In genomic region chr13:33544308-33544707, GRCh38 we compare ENCODE assay signal across 9 cellular contexts.
DNase-seq lines count a peak whose midpoint lies in the region; ATAC-seq, FAIRE-seq and TF ChIP-seq lines count a peak whose summit lies in the region.
"Had no signal": no experiment of that assay in that cellular context is flagged by ENCODE, and none has a peak within 500 bp of the region (broad histone marks: within the 10 kb centered on the region; RNA-seq: fewer than 3 reads in every experiment).

No MANE protein-coding gene starts in this region.

- H3K9ac ChIP-seq in PC-3 (ENCODE audit: low read length): peak overlapping the region; percentile 95; the same call in 1 of the 2 replicates

- H3K27ac ChIP-seq in GM23338 (ENCODE audit: low read depth) (peak overlapping the region; percentile 100; the same call in 1 of the 2 replicates), PC-3 (ENCODE audit: low read length) (0 out of 2 replicates have a peak overlapping the region, but pooled peaks have one; percentile 97), gastrocnemius medialis (peak overlapping the region; percentile 85 to 99 (median 96)), SJCRH30 (no peak overlapping the region)

- peaks cover 37% of the 10 kb centered on the region for H3K4me1 Mint-ChIP-seq in GM23338

- H3K79me2 ChIP-seq in GM23338 (replicated peaks; ENCODE audit: insufficient read depth): no peaks in the 10 kb centered on the region
- H3K79me2 ChIP-seq in PC-3 (ENCODE audit: low read length): no peaks in the 10 kb centered on the region

- H2AFZ ChIP-seq in GM23338: no peak overlapping the region
- H2AFZ ChIP-seq in PC-3 (ENCODE audit: low read length): 0 out of 2 replicates have a peak overlapping the region, but pooled peaks have one; percentile 89

- FAIRE-seq in endometrium (lab: Jason Lieb, UNC): peak; percentile 18

- peaks cover 2% of the 10 kb centered on the region; the same call in 1 of the 3 replicates for H3K36me3 Mint-ChIP-seq in GM23338 (ENCODE audit: low read depth)

- H3K9me2 ChIP-seq in GM23338 (ENCODE audit: insufficient read depth) (no peaks in the 10 kb centered on the region), PC-3 (replicated peaks; ENCODE audit: low read length) (no peaks in the 10 kb centered on the region)

- no peaks in the 10 kb centered on the region for H3K27me3 ChIP-seq in GM23338 (ENCODE audit: insufficient read depth)
- H3K27me3 ChIP-seq in PC-3 (ENCODE audit: low read length): no peaks in the 10 kb centered on the region
- no peaks in the 10 kb centered on the region for H3K27me3 ChIP-seq in gastrocnemius medialis
- H3K27me3 ChIP-seq in SJCRH30: no peaks in the 10 kb centered on the region

- DNase-seq in GM23338 (ENCODE audit: low spot score) (no peak), PC-3 (no peak), gastrocnemius medialis (no peak), SJCRH30 (no peak), islet precursor cell (no peak), glomerular visceral epithelial cell (ENCODE audit: extremely low spot score) (no peak)
- DNase-seq: foreskin melanocyte, NCI-H226 had no signal

- H3K4me3 ChIP-seq in GM23338: peak overlapping the region; percentile 63
- no peak overlapping the region for H3K4me3 ChIP-seq in PC-3 (ENCODE audit: low read length)
- no peak overlapping the region for H3K4me3 ChIP-seq in gastrocnemius medialis
- no peak overlapping the region for H3K4me3 ChIP-seq in SJCRH30

- ATAC-seq in GM23338: no peak
- ATAC-seq in PC-3: no peak
- ATAC-seq in gastrocnemius medialis: no peak

- H3K27ac Mint-ChIP-seq in GM23338: peak overlapping the region; percentile 100

- H3K4me1 ChIP-seq in GM23338 (ENCODE audit: insufficient read depth) (peaks cover 33% of the 10 kb centered on the region), PC-3 (ENCODE audit: insufficient read depth, low read length) (peaks cover 31% of the 10 kb centered on the region), gastrocnemius medialis (peaks cover 27 to 30% of the 10 kb centered on the region in 2 donors), SJCRH30 (peaks cover 16% of the 10 kb centered on the region)

- no peak for TF ChIP-seq POLR2A in gastrocnemius medialis (IDR thresholded peaks at IDR 0.05)

- H4K20me1 ChIP-seq in GM23338 (replicated peaks; ENCODE audit: insufficient read depth) (no peaks in the 10 kb centered on the region), PC-3 (ENCODE audit: low read length) (no peaks in the 10 kb centered on the region)

- intact Hi-C loops in PC-3 (cut with micrococcal nuclease): loop anchor here (5.0 to 10.0 kb wide), 4 partner anchors 57 to 897 kb away; no protein-coding TSS in a partner anchor
- intact Hi-C loops in gastrocnemius medialis (cut with DNase I; ENCODE audit: low total_unique reads): loop anchor here (5.0 to 10.0 kb wide), 4 partner anchors 372 to 1400 kb away; partner anchors contain the start of gene NBEA

- POLR2A ChIA-PET in PC-3 (lab: Charles Lee; ENCODE audit: unreplicated experiment): no interaction called here

- no peaks in the 10 kb centered on the region for H3K36me3 ChIP-seq in GM23338 (ENCODE audit: insufficient read depth)
- H3K36me3 ChIP-seq in PC-3 (ENCODE audit: low read depth, low read length): no peaks in the 10 kb centered on the region
- H3K36me3 ChIP-seq in gastrocnemius medialis: no peaks in the 10 kb centered on the region
- no peaks in the 10 kb centered on the region for H3K36me3 ChIP-seq in SJCRH30

- CTCF ChIA-PET in PC-3 (lab: Charles Lee): no interaction called here

- no TSS peak for BruUV-seq in PC-3 (replicated peaks; lab: Mats Ljungman, UMichigan)

- H3K9me3 ChIP-seq in PC-3 (ENCODE audit: low read length) (no peaks in the 10 kb centered on the region), gastrocnemius medialis (no peaks in the 10 kb centered on the region), SJCRH30 (replicated peaks) (no peaks in the 10 kb centered on the region)

- TF ChIP-seq CTCF in GM23338 (conservative IDR thresholded peaks at IDR 0.05; ENCODE audit: low read depth in 2 of 2): no peak
- no peak for TF ChIP-seq CTCF in PC-3 (conservative IDR thresholded peaks at IDR 0.05; ENCODE audit: low read depth, low read length)
- TF ChIP-seq CTCF in gastrocnemius medialis (IDR thresholded peaks at IDR 0.05 in 4 of 5, conservative IDR thresholded peaks at IDR 0.05 in 1 of 5): no peak

- peak overlapping the region; percentile 61 for H3K4me2 ChIP-seq in GM23338
- H3K4me2 ChIP-seq in PC-3 (ENCODE audit: low read length): peak overlapping the region; percentile 92

- H3K27me3 Mint-ChIP-seq in GM23338 (ENCODE audit: insufficient read depth, low read depth, poor library complexity): peaks cover 9% of the 10 kb centered on the region

- H3K9me3 Mint-ChIP-seq in GM23338: no peaks in the 10 kb centered on the region; the same call in 2 of the 3 replicates

- H3F3A ChIP-seq in GM23338 (replicated peaks; ENCODE audit: low read depth) (peaks cover 7% of the 10 kb centered on the region; the same call in 1 of the 2 replicates), PC-3 (ENCODE audit: low read length, unreplicated experiment) (peaks cover 8% of the 10 kb centered on the region)

- in situ Hi-C loops in gastrocnemius medialis (cut with MboI; ENCODE audit: low sequenced_read_pairs in 4 of 4): loop anchor here in 3 of 4 donors (10.0 to 25.0 kb wide), 3 partner anchors 180 to 957 kb away; partner anchors contain the start of gene PDS5B (in 2 of the 3)

- peak overlapping the region; percentile 91 for H3K4me3 Mint-ChIP-seq in GM23338

TF ChIP-seq in GM23338, 12 proteins besides CTCF, POLR2A, EP300 and RAD21:
- TF ChIP-seq CREB1 (CRISPR knock-in tag; IDR thresholded peaks at IDR 0.05; ENCODE audit: low read depth): no peak
